Comparison of ENCODE assay signal across 1 cellular context in the genomic region with DNA sequence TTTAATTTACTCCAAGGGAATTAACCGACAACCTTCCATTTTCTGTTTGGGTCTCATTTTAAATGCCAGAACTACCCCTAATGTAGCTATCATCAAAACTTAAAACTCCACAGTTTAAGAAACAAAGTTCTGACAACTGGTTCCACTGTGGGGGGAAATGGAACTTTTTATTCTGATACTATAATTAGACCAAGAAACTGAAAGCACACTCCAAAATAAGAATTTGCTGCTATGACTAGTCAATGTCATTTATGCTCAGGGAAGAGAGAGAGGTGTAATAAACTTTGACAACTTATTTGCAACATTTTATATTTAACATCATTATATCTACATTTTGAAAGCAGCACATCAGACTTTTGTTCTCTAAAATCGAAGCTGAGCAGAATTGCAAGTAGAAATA.
TF ChIP-seq lines count a peak whose summit lies in the region.

No MANE protein-coding gene starts in this region.

TF ChIP-seq in HepG2, 621 proteins besides CTCF, POLR2A, EP300 and RAD21 (continued from another document):
- TF ChIP-seq BCL3 (CRISPR knock-in tag; IDR thresholded peaks at IDR 0.05) (no peak), HNF1B (CRISPR knock-in tag; IDR thresholded peaks at IDR 0.05) (no peak), ZNF672 (CRISPR knock-in tag; IDR thresholded peaks at IDR 0.05) (no peak), DNMT1 (CRISPR knock-in tag; IDR thresholded peaks at IDR 0.05) (no peak), TFDP2 (CRISPR knock-in tag; IDR thresholded peaks at IDR 0.05) (no peak), KDM5A (IDR thresholded peaks at IDR 0.05; ENCODE audit: borderline replicate concordance, low read length) (no peak)
